In genomic region chr19:43438291-43439162, GRCh38 we compare ENCODE assay signal across 9 cellular contexts. TPM values are rescaled to one million over a fixed set of nuclear protein-coding genes. Genes with fewer than 3 reads are reported as not detected.
A peak's percentile ranks its signal among the peaks of the same experiment; 100 is the strongest.
DNase-seq lines count a peak whose midpoint lies in the region; ATAC-seq, FAIRE-seq and TF ChIP-seq lines count a peak whose summit lies in the region.
"Had no signal": no experiment of that assay in that cellular context is flagged by ENCODE, and none has a peak within 500 bp of the region (broad histone marks: within the 10 kb centered on the region; RNA-seq: fewer than 3 reads in every experiment).

No MANE protein-coding gene starts in this region.

- H3K9me3 ChIP-seq in uterus = no peaks in the 10 kb centered on the region

- H3K27ac ChIP-seq in foreskin keratinocyte (peak overlapping the region; percentile 56), uterus (peak overlapping the region in 1 of 2 donors; percentile 46)

- no peaks in the 10 kb centered on the region for H3K36me3 ChIP-seq in uterus

- no peak for FAIRE-seq in urothelium cell line (lab: Jason Lieb, UNC)

- no peaks in the 10 kb centered on the region for H3K36me3 Mint-ChIP-seq in activated B cell treated with CpG ODN at 0.5 μM for 24 hours (ENCODE audit: low read depth)

- H3K4me3 ChIP-seq in uterus = no peak overlapping the region

- TF ChIP-seq CTCF in activated B cell treated with CpG ODN at 0.5 μM for 24 hours (IDR thresholded peaks at IDR 0.05) (no peak), foreskin keratinocyte (conservative IDR thresholded peaks at IDR 0.05) (no peak), uterus (IDR thresholded peaks at IDR 0.05) (no peak)

- no peaks in the 10 kb centered on the region for H3K27me3 Mint-ChIP-seq in activated B cell treated with CpG ODN at 0.5 μM for 24 hours

- ATAC-seq in activated B cell treated with CpG ODN at 0.5 μM for 24 hours (ENCODE audit: low read depth) (no peak), foreskin keratinocyte (peak; percentile 64), HG02938 (IDR thresholded peaks at IDR 0.05; ENCODE audit: unreplicated experiment) (no peak)

- peaks cover 30% of the 10 kb centered on the region for H3K4me1 Mint-ChIP-seq in activated B cell treated with CpG ODN at 0.5 μM for 24 hours

- CTCF ChIA-PET in activated B cell treated with CpG ODN at 0.5 μM for 24 hours (lab: Charles Lee) = interaction anchor here (0.9 to 2.1 kb wide), 6 partner anchors 8 to 117 kb away, joined by 3 to 26 read pairs (median 6); no protein-coding TSS in a partner anchor

- POLR2A ChIA-PET in activated B cell treated with CpG ODN at 0.5 μM for 24 hours (lab: Charles Lee) = interaction anchor here (0.6 to 1.2 kb wide), 7 partner anchors 25 to 364 kb away, joined by 3 to 9 read pairs (median 4); partner anchors contain the start of genes LYPD5, PHLDB3 and ZNF575

- TF ChIP-seq POLR2A in uterus (IDR thresholded peaks at IDR 0.05) = no peak

- peaks cover 17% of the 10 kb centered on the region for H3K4me1 ChIP-seq in foreskin keratinocyte
- peaks cover 0 to 3% of the 10 kb centered on the region in 2 donors for H3K4me1 ChIP-seq in uterus

- H3K27me3 ChIP-seq in foreskin keratinocyte (no peaks in the 10 kb centered on the region), uterus (no peaks in the 10 kb centered on the region)

- intact Hi-C loops in activated B cell treated with CpG ODN at 0.5 μM for 24 hours (cut with micrococcal nuclease) = no loop called here
- intact Hi-C loops in uterus (cut with DNase I; ENCODE audit: low total_unique reads) = no loop called here

- no peaks in the 10 kb centered on the region for H3K9me3 Mint-ChIP-seq in activated B cell treated with CpG ODN at 0.5 μM for 24 hours

- peak overlapping the region; percentile 46 for H3K27ac Mint-ChIP-seq in activated B cell treated with CpG ODN at 0.5 μM for 24 hours

- peak overlapping the region; percentile 38 for H3K4me3 Mint-ChIP-seq in activated B cell treated with CpG ODN at 0.5 μM for 24 hours

- peak; percentile 27 for DNase-seq in stimulated activated CD4-positive, alpha-beta T cell treated with anti-CD3 and anti-CD28 coated beads, Interleukin-15, amount 100 ng/mL, for 24 hours
- DNase-seq in stimulated activated CD4-positive, alpha-beta T cell treated with anti-CD3 and anti-CD28 coated beads, Interleukin-4, amount 100 ng/mL, for 1 hour = no peak
- DNase-seq in activated B cell treated with CpG ODN at 0.5 μM for 24 hours = no peak
- DNase-seq in foreskin keratinocyte = peak in 1 of 2 donors; percentile 61
- DNase-seq in uterus = peak; percentile 45 to 79
- DNase-seq in DMS153 (lab: John Stamatoyannopoulos, UW) = no peak
- no peak for DNase-seq in urothelium cell line (ENCODE audit: low spot score)

RNA-seq across cellular contexts. Expression of gene TEX101, which starts 23.8 kb away (rescaled TPM):
- not detected in 2 replicates for total RNA-seq in activated B cell treated with CpG ODN at 0.5 μM for 24 hours
- not detected in 2 replicates for total RNA-seq in foreskin keratinocyte
- polyA plus RNA-seq in foreskin keratinocyte = not detected in 2 replicates
- not detected for total RNA-seq in uterus
- total RNA-seq: HT1080 had no signal

RNA-seq across cellular contexts. Expression of gene LYPD3, which starts 26.9 kb away (rescaled TPM):
- total RNA-seq in activated B cell treated with CpG ODN at 0.5 μM for 24 hours (0.24 TPM in 1 of 2 replicates, not detected in the other), foreskin keratinocyte (16.3 and 18.0 TPM in 2 replicates), uterus (1 to 10 TPM in 1 of 4 donors, under 1 TPM in 1, not detected in 2; 0.28 to 2.4 TPM)
- polyA plus RNA-seq in foreskin keratinocyte = 31.8 and 43.1 TPM in 2 replicates
- total RNA-seq: HT1080 had no signal

Comparison
In these comparisons a context has a peak if more than half of its experiments do, and no peak if none do; other contexts are left out.
1. DNase-seq: peak in stimulated activated CD4-positive, alpha-beta T cell treated with anti-CD3 and anti-CD28 coated beads, Interleukin-15, amount 100 ng/mL, for 24 hours (single experiment) and uterus (2 of 2); none in stimulated activated CD4-positive, alpha-beta T cell treated with anti-CD3 and anti-CD28 coated beads, Interleukin-4, amount 100 ng/mL, for 1 hour (single experiment), activated B cell treated with CpG ODN at 0.5 μM for 24 hours (single experiment), DMS153 (single experiment) and urothelium cell line (single experiment).